In genomic region chr13:103961129-103961528, GRCh38 we compare ENCODE assay signal across 23 cellular contexts.
A peak's percentile ranks its signal among the peaks of the same experiment; 100 is the strongest.
DNase-seq lines count a peak whose midpoint lies in the region; ATAC-seq and TF ChIP-seq lines count a peak whose summit lies in the region.
"Had no signal": no experiment of that assay in that cellular context is flagged by ENCODE, and none has a peak within 500 bp of the region (broad histone marks: within the 10 kb centered on the region; RNA-seq: fewer than 3 reads in every experiment).

No MANE protein-coding gene starts in this region.

- H3K79me2 ChIP-seq in mammary epithelial cell (ENCODE audit: insufficient read depth, low read length), result no peaks in the 10 kb centered on the region

- BruUV-seq in MCF 10A (replicated peaks; lab: Mats Ljungman, UMichigan) (no TSS peak), mammary epithelial cell (replicated peaks; lab: Mats Ljungman, UMichigan) (no TSS peak)

- no peak overlapping the region for H3K27ac Mint-ChIP-seq in MCF 10A (ENCODE audit: low read depth, unreplicated experiment)
- H3K27ac Mint-ChIP-seq in CD8-positive, alpha-beta memory T cell, result no peak overlapping the region
- H3K27ac Mint-ChIP-seq: B cell; CD4-positive, CD25-positive, alpha-beta regulatory T cell; HFFc6 had no signal

- H4K20me1 ChIP-seq in mammary epithelial cell (ENCODE audit: insufficient read depth, low read length), result no peaks in the 10 kb centered on the region
- H4K20me1 ChIP-seq: BLaER1 had no signal

- POLR2A ChIA-PET in MCF 10A (lab: Yijun Ruan, JAX), result no interaction called here
- POLR2A ChIA-PET in CD8-positive, alpha-beta memory T cell (lab: Charles Lee), result no interaction called here

- H3K27ac ChIP-seq in mammary epithelial cell (ENCODE audit: insufficient read depth, low read depth, low read length) (no peak overlapping the region), psoas muscle (no peak overlapping the region)
- no peak overlapping the region for H3K27ac ChIP-seq in CD8-positive, alpha-beta memory T cell (ENCODE audit: low read depth, low read length)
- H3K27ac ChIP-seq: 22Rv1, BLaER1, C4-2B, GM23248 had no signal

- ATAC-seq in psoas muscle (peak in 3 of 4 donors; percentile 60 to 80 (median 75)), HG03039 (IDR thresholded peaks at IDR 0.05; ENCODE audit: unreplicated experiment) (no peak)
- ATAC-seq: GM12878 had no signal

- CTCF ChIA-PET in MCF 10A (lab: Yijun Ruan, JAX) (no interaction called here), mammary epithelial cell (lab: Charles Lee; ENCODE audit: low non-redundant PET) (no interaction called here)
- CTCF ChIA-PET in CD8-positive, alpha-beta memory T cell (lab: Charles Lee), result no interaction called here

- H3K4me1 ChIP-seq in mammary epithelial cell (ENCODE audit: insufficient read depth, low read length) (no peaks in the 10 kb centered on the region), psoas muscle (peaks cover 19% of the 10 kb centered on the region)
- no peaks in the 10 kb centered on the region for H3K4me1 ChIP-seq in CD8-positive, alpha-beta memory T cell (ENCODE audit: insufficient read depth, low read length)
- H3K4me1 ChIP-seq: BLaER1, HAP-1 had no signal

- H3K27me3 Mint-ChIP-seq in MCF 10A (ENCODE audit: insufficient read depth, unreplicated experiment), result no peaks in the 10 kb centered on the region
- no peaks in the 10 kb centered on the region for H3K27me3 Mint-ChIP-seq in CD8-positive, alpha-beta memory T cell
- H3K27me3 Mint-ChIP-seq: B cell; CD4-positive, CD25-positive, alpha-beta regulatory T cell had no signal

- H3K36me3 Mint-ChIP-seq in MCF 10A (ENCODE audit: insufficient read depth, unreplicated experiment), result no peaks in the 10 kb centered on the region
- H3K36me3 Mint-ChIP-seq in CD8-positive, alpha-beta memory T cell, result no peaks in the 10 kb centered on the region
- H3K36me3 Mint-ChIP-seq: CD4-positive, CD25-positive, alpha-beta regulatory T cell had no signal

- peaks cover 6% of the 10 kb centered on the region for H3K9me3 Mint-ChIP-seq in MCF 10A (ENCODE audit: unreplicated experiment)
- H3K9me3 Mint-ChIP-seq in CD8-positive, alpha-beta memory T cell, result peaks cover 2 to 20% (median 15%) of the 10 kb centered on the region in 5 donors

- H3K4me3 ChIP-seq in mammary epithelial cell (replicated peaks in 1 of 3; ENCODE audit: insufficient read depth in 1 of 3, low read depth in 2 of 3, low read length in 3 of 3) (no peak overlapping the region), epithelial cell of esophagus (ENCODE audit: low read length) (no peak overlapping the region), psoas muscle (no peak overlapping the region)
- no peak overlapping the region for H3K4me3 ChIP-seq in CD8-positive, alpha-beta memory T cell (ENCODE audit: low read length)
- H3K4me3 ChIP-seq: BLaER1, GM12878, GM23248, HAP-1 had no signal

- dilution Hi-C loops in mammary epithelial cell (cut with HindIII; ENCODE audit: low sequenced_read_pairs), result no loop called here

- no peak overlapping the region for H2AFZ ChIP-seq in mammary epithelial cell (ENCODE audit: low read depth, low read length)
- H2AFZ ChIP-seq: GM23248 had no signal

- no peaks in the 10 kb centered on the region for H3K36me3 ChIP-seq in mammary epithelial cell (ENCODE audit: insufficient read depth, low read length)
- H3K36me3 ChIP-seq in psoas muscle (ENCODE audit: insufficient read depth in 1 of 2, low read depth in 1 of 2), result no peaks in the 10 kb centered on the region
- no peaks in the 10 kb centered on the region for H3K36me3 ChIP-seq in CD8-positive, alpha-beta memory T cell (ENCODE audit: insufficient read depth, low read length)
- H3K36me3 ChIP-seq: BLaER1, HAP-1 had no signal

- H3K4me1 Mint-ChIP-seq in MCF 10A (ENCODE audit: insufficient read depth, unreplicated experiment), result peaks cover 5% of the 10 kb centered on the region
- H3K4me1 Mint-ChIP-seq in CD8-positive, alpha-beta memory T cell, result no peaks in the 10 kb centered on the region
- H3K4me1 Mint-ChIP-seq: B cell; CD4-positive, CD25-positive, alpha-beta regulatory T cell had no signal

- no peak overlapping the region for H3K9ac ChIP-seq in mammary epithelial cell (ENCODE audit: insufficient read depth, low read length)
- H3K9ac ChIP-seq: BLaER1, GM23248 had no signal

- peak; percentile 52 for DNase-seq in MCF 10A (ENCODE audit: unreplicated experiment)
- no peak for DNase-seq in mammary epithelial cell
- DNase-seq in epithelial cell of esophagus (ENCODE audit: low read depth), result peak; percentile 13
- DNase-seq in psoas muscle, result no peak
- no peak for DNase-seq in HuH-7 (ENCODE audit: low spot score)
- DNase-seq in CD8-positive, alpha-beta memory T cell, result no peak
- DNase-seq in DMS153 treated with DMSO at 0.1 percent for 48 hours (lab: John Stamatoyannopoulos, UW; ENCODE audit: unreplicated experiment), result no peak
- DNase-seq: Calu3; CD4-positive, CD25-positive, alpha-beta regulatory T cell; COR-L47; DMS153; DMS79; EL; GDM1; GM23248; HFFc6 had no signal

- TF ChIP-seq CTCF in MCF 10A (IDR thresholded peaks at IDR 0.05; ENCODE audit: unreplicated experiment) (no peak), mammary epithelial cell (conservative IDR thresholded peaks at IDR 0.05 in 1 of 2, IDR thresholded peaks at IDR 0.05 in 1 of 2; ENCODE audit: extremely low read depth in 1 of 2, insufficient read depth in 1 of 2, low read depth in 1 of 2, low read length in 2 of 2) (no peak), epithelial cell of esophagus (IDR thresholded peaks at IDR 0.05; ENCODE audit: insufficient read depth, low read depth, low read length, missing control alignments) (no peak), psoas muscle (IDR thresholded peaks at IDR 0.05) (no peak)

- H3K27me3 ChIP-seq in mammary epithelial cell (ENCODE audit: insufficient read depth, low read length) (no peaks in the 10 kb centered on the region), psoas muscle (ENCODE audit: insufficient read depth in 3 of 3, low read length in 2 of 3) (no peaks in the 10 kb centered on the region)
- no peaks in the 10 kb centered on the region for H3K27me3 ChIP-seq in CD8-positive, alpha-beta memory T cell (ENCODE audit: insufficient read depth, low read length, poor library complexity, severe bottlenecking)
- H3K27me3 ChIP-seq: BLaER1 had no signal

- no peak overlapping the region for H3K4me2 ChIP-seq in mammary epithelial cell (ENCODE audit: insufficient read depth, low read depth, low read length)
- H3K4me2 ChIP-seq: BLaER1 had no signal

- no peaks in the 10 kb centered on the region for H3K9me3 ChIP-seq in mammary epithelial cell (replicated peaks; ENCODE audit: insufficient read depth, low read length)
- no peaks in the 10 kb centered on the region for H3K9me3 ChIP-seq in psoas muscle
- no peaks in the 10 kb centered on the region for H3K9me3 ChIP-seq in CD8-positive, alpha-beta memory T cell (ENCODE audit: low read length)
- H3K9me3 ChIP-seq: BLaER1, HAP-1 had no signal

- intact Hi-C loops in MCF 10A (cut with micrococcal nuclease), result no loop called here
- intact Hi-C loops in mammary epithelial cell (cut with micrococcal nuclease), result no loop called here
- intact Hi-C loops in psoas muscle (cut with DNase I), result no loop called here

- in situ Hi-C loops in mammary epithelial cell (cut with MboI; ENCODE audit: low sequenced_read_pairs in 2 of 2), result no loop called here

- no peak overlapping the region for H3K4me3 Mint-ChIP-seq in MCF 10A (ENCODE audit: unreplicated experiment)
- H3K4me3 Mint-ChIP-seq in CD8-positive, alpha-beta memory T cell, result no peak overlapping the region
- H3K4me3 Mint-ChIP-seq: B cell; CD4-positive, CD25-positive, alpha-beta regulatory T cell; HFFc6 had no signal

Comparison
In these comparisons a context has a peak if more than half of its experiments do, and no peak if none do; other contexts are left out.
1. DNase-seq: peak in MCF 10A (single experiment) and epithelial cell of esophagus (single experiment); none in mammary epithelial cell (single experiment), psoas muscle (0 of 2), HuH-7 (single experiment), CD8-positive, alpha-beta memory T cell (0 of 5) and DMS153 treated with DMSO at 0.1 percent for 48 hours (single experiment).